8 cellular contexts compared by ENCODE assay signal in genomic region chrX:136768469-136769084, GRCh38. TPM values are rescaled to one million over a fixed set of nuclear protein-coding genes. Genes with fewer than 3 reads are reported as not detected.
DNase-seq lines count a peak whose midpoint lies in the region; ATAC-seq, FAIRE-seq and TF ChIP-seq lines count a peak whose summit lies in the region.

No MANE protein-coding gene starts in this region.

- DNase-seq in activated effector memory CD4-positive, alpha-beta T cell treated with anti-CD3 and anti-CD28 coated beads, Interleukin-2, amount 50 U/mL, for 16 hours: peak; percentile 79
- DNase-seq in activated effector memory CD4-positive, alpha-beta T cell treated with Interleukin-2 at 50 U/mL for 16 hours: no peak
- DNase-seq in MG63 (peak; percentile 90), epithelial cell of esophagus (ENCODE audit: low read depth) (peak; percentile 57), osteoblast (ENCODE audit: insufficient read length, low spot score, missing footprints) (peak; percentile 88), small intestine (no peak)
- peak; percentile 80 for DNase-seq in activated CD4-positive, alpha-beta T cell treated with anti-CD3 and anti-CD28 coated beads, Interleukin-2, amount 10 ng/mL, durations not matched to agents 24 days and 14 days

- H3K9me3 Mint-ChIP-seq in activated CD4-positive, alpha-beta T cell treated with anti-CD3 and anti-CD28 coated beads, Interleukin-2, amount 10 ng/mL, durations not matched to agents 24 days and 14 days: peaks cover 4% of the 10 kb centered on the region

- H3K79me2 ChIP-seq in osteoblast (ENCODE audit: insufficient read depth, low read length): peaks cover 3% of the 10 kb centered on the region

- no peak for TF ChIP-seq CTCF in epithelial cell of esophagus (IDR thresholded peaks at IDR 0.05; ENCODE audit: insufficient read depth, low read depth, low read length, missing control alignments)
- TF ChIP-seq CTCF in osteoblast (IDR thresholded peaks at IDR 0.05; ENCODE audit: extremely low read depth, low read depth, low read length): no peak

- H3K4me1 ChIP-seq in osteoblast (ENCODE audit: insufficient read depth, low read length) (peaks cover 10% of the 10 kb centered on the region), small intestine (ENCODE audit: control insufficient read depth in 2 of 2, insufficient read depth in 1 of 2, low read depth in 1 of 2, low read length in 1 of 2) (no peaks in the 10 kb centered on the region)

- H3K36me3 ChIP-seq in MG63: no peaks in the 10 kb centered on the region
- no peaks in the 10 kb centered on the region for H3K36me3 ChIP-seq in osteoblast (ENCODE audit: insufficient read depth, low read length)
- H3K36me3 ChIP-seq in small intestine (ENCODE audit: control insufficient read depth in 2 of 2, insufficient read depth in 2 of 2, low read length in 2 of 2): no peaks in the 10 kb centered on the region

- no peaks in the 10 kb centered on the region for H3K27me3 Mint-ChIP-seq in activated CD4-positive, alpha-beta T cell treated with anti-CD3 and anti-CD28 coated beads, Interleukin-2, amount 10 ng/mL, durations not matched to agents 24 days and 14 days

- no peak for FAIRE-seq in small intestine (lab: Jason Lieb, UNC)

- H3K4me1 Mint-ChIP-seq in activated CD4-positive, alpha-beta T cell treated with anti-CD3 and anti-CD28 coated beads, Interleukin-2, amount 10 ng/mL, durations not matched to agents 24 days and 14 days: peaks cover 42% of the 10 kb centered on the region

- intact Hi-C loops in activated CD4-positive, alpha-beta T cell treated with anti-CD3 and anti-CD28 coated beads, Interleukin-2, amount 10 ng/mL, durations not matched to agents 24 days and 14 days (cut with micrococcal nuclease): loop anchor here (1.0 to 10.0 kb wide), 5 partner anchors 12 to 156 kb away; partner anchors contain the start of genes ARHGEF6 and RBMX

- peak overlapping the region; percentile 83 for H3K4me3 Mint-ChIP-seq in activated CD4-positive, alpha-beta T cell treated with anti-CD3 and anti-CD28 coated beads, Interleukin-2, amount 10 ng/mL, durations not matched to agents 24 days and 14 days

- H3K27ac Mint-ChIP-seq in activated CD4-positive, alpha-beta T cell treated with anti-CD3 and anti-CD28 coated beads, Interleukin-2, amount 10 ng/mL, durations not matched to agents 24 days and 14 days: peak overlapping the region; percentile 95

- WGBS in small intestine, 3 donors: 37 to 73% (median 62%) methylated on average over 7 of the region's 7 CpGs

- H3K4me3 ChIP-seq in MG63 (no peak overlapping the region), epithelial cell of esophagus (ENCODE audit: low read length) (no peak overlapping the region), osteoblast (ENCODE audit: insufficient read depth, low read length) (no peak overlapping the region), small intestine (ENCODE audit: low read depth in 1 of 2, low read length in 2 of 2) (no peak overlapping the region)

- no peak overlapping the region for H2AFZ ChIP-seq in osteoblast (ENCODE audit: low read length)

- H3K36me3 Mint-ChIP-seq in activated CD4-positive, alpha-beta T cell treated with anti-CD3 and anti-CD28 coated beads, Interleukin-2, amount 10 ng/mL, durations not matched to agents 24 days and 14 days (ENCODE audit: low read depth): peaks cover 20% of the 10 kb centered on the region

- H3K9me3 ChIP-seq in MG63 (no peaks in the 10 kb centered on the region), osteoblast (ENCODE audit: low read depth, low read length) (no peaks in the 10 kb centered on the region), small intestine (ENCODE audit: control insufficient read depth, low read depth) (no peaks in the 10 kb centered on the region)

- ATAC-seq in GM21515 (IDR thresholded peaks at IDR 0.05; ENCODE audit: unreplicated experiment): no peak

- H3K27me3 ChIP-seq in MG63 (no peaks in the 10 kb centered on the region), osteoblast (ENCODE audit: insufficient read depth, low read length) (no peaks in the 10 kb centered on the region), small intestine (ENCODE audit: control insufficient read depth in 2 of 2, insufficient read depth in 2 of 2, low read length in 2 of 2) (no peaks in the 10 kb centered on the region)

- peak overlapping the region; percentile 61 for H3K27ac ChIP-seq in osteoblast (ENCODE audit: low read depth, low read length)
- H3K27ac ChIP-seq in small intestine (ENCODE audit: low read depth in 1 of 2, low read length in 1 of 2): peak overlapping the region in 1 of 2 donors; percentile 57

- H3K4me2 ChIP-seq in osteoblast (ENCODE audit: insufficient read depth, low read length): peak overlapping the region; percentile 81

- no peaks in the 10 kb centered on the region for H4K20me1 ChIP-seq in osteoblast (ENCODE audit: insufficient read depth, low read length)

RNA-seq across cellular contexts. Expression of gene ARHGEF6, which starts 12.2 kb away (rescaled TPM):
- total RNA-seq in MG63 (2014; rRNA removed; shearing (Covaris generic); ENCODE audit: low replicate concordance): 4.7 and 4.8 TPM in 2 replicates
- total RNA-seq in activated CD4-positive, alpha-beta T cell treated with anti-CD3 and anti-CD28 coated beads, Interleukin-2, amount 10 ng/mL, durations not matched to agents 24 days and 14 days: 37.4 and 38.0 TPM in 2 replicates
- total RNA-seq in osteoblast: 17.4 and 19.2 TPM in 2 replicates
- 1 to 10 TPM; 1.1 to 3.9 (median 3.8) TPM for polyA plus RNA-seq in small intestine

Comparison
In these comparisons a context has a peak if more than half of its experiments do, and no peak if none do; other contexts are left out.
1. DNase-seq: peak in activated effector memory CD4-positive, alpha-beta T cell treated with anti-CD3 and anti-CD28 coated beads, Interleukin-2, amount 50 U/mL, for 16 hours (single experiment), MG63 (single experiment), activated CD4-positive, alpha-beta T cell treated with anti-CD3 and anti-CD28 coated beads, Interleukin-2, amount 10 ng/mL, durations not matched to agents 24 days and 14 days (single experiment), epithelial cell of esophagus (single experiment) and osteoblast (single experiment); none in activated effector memory CD4-positive, alpha-beta T cell treated with Interleukin-2 at 50 U/mL for 16 hours (single experiment) and small intestine (single experiment).